In the genomic region with DNA sequence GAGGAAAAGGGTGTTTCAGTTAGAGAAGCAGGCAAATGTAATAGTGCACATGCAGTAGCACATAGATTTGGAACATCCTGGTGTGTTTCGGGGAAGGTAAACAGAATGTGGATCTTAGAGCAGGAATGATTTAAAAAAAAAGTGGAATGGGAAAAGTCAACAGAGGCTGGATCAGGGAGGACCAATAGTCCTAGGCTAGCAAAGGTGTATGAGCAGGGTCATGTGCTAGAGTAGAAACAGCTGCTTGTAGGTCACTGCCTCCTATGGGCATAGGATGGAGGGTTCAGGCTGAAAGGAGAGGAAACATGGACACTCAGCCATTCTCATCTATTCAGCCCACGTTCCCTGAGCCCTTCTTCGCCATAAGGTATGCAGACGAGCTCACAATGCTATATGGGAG, we compare ENCODE assay signal across 19 cellular contexts. TPM values are rescaled to one million over a fixed set of nuclear protein-coding genes. Genes with fewer than 3 reads are reported as not detected.
DNase-seq lines count a peak whose midpoint lies in the region; ATAC-seq, FAIRE-seq and TF ChIP-seq lines count a peak whose summit lies in the region.
"Had no signal": no experiment of that assay in that cellular context is flagged by ENCODE, and none has a peak within 500 bp of the region (broad histone marks: within the 10 kb centered on the region; RNA-seq: fewer than 3 reads in every experiment).

No MANE protein-coding gene starts in this region.

- no TSS peak for BruUV-seq in K562 (replicated peaks; lab: Mats Ljungman, UMichigan)

- in situ Hi-C loops in K562 (cut with MboI): no loop called here

- H3K36me3 ChIP-seq in H7 (replicated peaks; ENCODE audit: control insufficient read depth, insufficient read depth, low read length): peaks cover 5% of the 10 kb centered on the region
- H3K36me3 ChIP-seq in K562 (ENCODE audit: control insufficient read depth, insufficient read depth, low read length): peaks cover 27% of the 10 kb centered on the region; the same call in 2 of the 3 replicates
- H3K36me3 ChIP-seq in right lobe of liver: peaks cover 0 to 4% (median 0%) of the 10 kb centered on the region in 4 donors

- WGBS in K562 (ENCODE audit: insufficient coverage, low coverage, missing lambda C conversion rate): 49% methylated on average over 4 of the region's 4 CpGs
- 54% methylated on average over 3 of the region's 4 CpGs for WGBS in right lobe of liver (ENCODE audit: insufficient coverage, low coverage, low lambda C conversion rate, missing lambda C conversion rate)

- no peaks in the 10 kb centered on the region for H3K9me1 ChIP-seq in K562 (ENCODE audit: control insufficient read depth, insufficient read depth, low read length)

- peak overlapping the region; percentile 79 for H2AFZ ChIP-seq in K562 (ENCODE audit: low read depth, low read length)
- H2AFZ ChIP-seq: PC-9 had no signal

- TF ChIP-seq RAD21 in K562 (CRISPR knock-in tag; conservative IDR thresholded peaks at IDR 0.05 in 1 of 2, IDR thresholded peaks at IDR 0.05 in 1 of 2): peak in 1 of 2 experiments; percentile 33; a peak in 2 of 4 replicates

- peaks cover 46% of the 10 kb centered on the region for H3K36me3 Mint-ChIP-seq in activated T-helper 17 cell treated with anti-CD3 and anti-CD28 coated beads, Interleukin-2, amount 50 U/mL, for 72 hours (ENCODE audit: low read depth)

- no peak overlapping the region for H3K27ac Mint-ChIP-seq in activated T-helper 17 cell treated with anti-CD3 and anti-CD28 coated beads, Interleukin-2, amount 50 U/mL, for 72 hours

- CTCF ChIA-PET in K562 (lab: Yijun Ruan, JAX; ENCODE audit: low intra/inter-chr PET ratio): no interaction called here

- peak overlapping the region; percentile 58 for H3K4me2 ChIP-seq in K562 (ENCODE audit: insufficient read depth, low read length)
- H3K4me2 ChIP-seq: BLaER1, PC-9 had no signal

- FAIRE-seq in K562 (lab: Jason Lieb, UNC): peak; percentile 23
- FAIRE-seq: A204.1 had no signal

- no peaks in the 10 kb centered on the region for H3K27me3 Mint-ChIP-seq in activated T-helper 17 cell treated with anti-CD3 and anti-CD28 coated beads, Interleukin-2, amount 50 U/mL, for 72 hours

- TF ChIP-seq CTCF in 22Rv1 (IDR thresholded peaks at IDR 0.05) (no peak), K562 (IDR thresholded peaks at IDR 0.05 in 2 of 3, conservative IDR thresholded peaks at IDR 0.05 in 1 of 3; ENCODE audit: insufficient read depth in 2 of 3, low read depth in 1 of 3, low read length in 3 of 3) (peak; percentile 31 to 47 (median 46); a peak in 3 of 6 replicates), right lobe of liver (IDR thresholded peaks at IDR 0.05) (peak in 3 of 4 donors; percentile 24 to 41 (median 40))

- H3K4me3 ChIP-seq in H7 (ENCODE audit: insufficient read depth, low read depth, low read length): no peak overlapping the region
- H3K4me3 ChIP-seq in K562: no peak overlapping the region
- H3K4me3 ChIP-seq in right lobe of liver: no peak overlapping the region
- H3K4me3 ChIP-seq: BLaER1, PC-9, SJSA1 had no signal

- H3K4me1 ChIP-seq in K562 (replicated peaks in 1 of 2; ENCODE audit: control insufficient read depth in 2 of 2, insufficient read depth in 2 of 2, low read length in 2 of 2): peaks cover 28 to 34% of the 10 kb centered on the region in 2 experiments; a peak in 4 of 5 replicates
- H3K4me1 ChIP-seq in right lobe of liver: peaks cover 0 to 13% (median 6%) of the 10 kb centered on the region in 4 donors

- TF ChIP-seq POLR2A in K562 (conservative IDR thresholded peaks at IDR 0.05) (no peak), right lobe of liver (IDR thresholded peaks at IDR 0.05) (no peak)

- no peaks in the 10 kb centered on the region for H3K9me3 Mint-ChIP-seq in activated T-helper 17 cell treated with anti-CD3 and anti-CD28 coated beads, Interleukin-2, amount 50 U/mL, for 72 hours

- DNase-seq in H7 (peak; percentile 58), K562 (ENCODE audit: extremely low read depth in 1 of 4, low spot score in 3 of 4) (peak; percentile 35 to 51 (median 44)), right lobe of liver (no peak), NOMO-1 treated with dmso at 0.1 percent for 144 hours (lab: John Stamatoyannopoulos, UW; ENCODE audit: unreplicated experiment) (no peak)
- DNase-seq: DMS 273 treated with DMSO at 0.1 percent for 48 hours, EL, IMR-90, NCI-H1105, NCI-H187, NCI-H345, NCI-H526 treated with DMSO at 0.1 percent for 48 hours, PC-9 had no signal

- peak overlapping the region; percentile 23; the same call in 1 of the 2 replicates for H3K27ac ChIP-seq in 22Rv1
- peak overlapping the region; percentile 68 for H3K27ac ChIP-seq in K562 (ENCODE audit: extremely low read depth, low read depth, low read length)
- H3K27ac ChIP-seq in right lobe of liver: peak overlapping the region; percentile 62 to 79 (median 71)
- H3K27ac ChIP-seq: BLaER1, PC-9, SJSA1 had no signal

- ATAC-seq in K562 (peak; percentile 44), right lobe of liver (peak; percentile 60 to 86 (median 70)), GM21381 (IDR thresholded peaks at IDR 0.05; ENCODE audit: unreplicated experiment) (no peak), GM21390 (IDR thresholded peaks at IDR 0.05; ENCODE audit: unreplicated experiment) (no peak)
- no peak for ATAC-seq in activated T-helper 17 cell treated with anti-CD3 and anti-CD28 coated beads, Interleukin-2, amount 50 U/mL, for 72 hours (replicated peaks)

- POLR2A ChIA-PET in K562 (lab: Yijun Ruan, JAX): interaction anchor here (0.9 to 2.1 kb wide), 4 partner anchors 13 to 161 kb away, joined by 3 to 10 read pairs (median 4); no protein-coding TSS in a partner anchor

- peaks cover 16% of the 10 kb centered on the region for H3K79me2 ChIP-seq in K562 (ENCODE audit: control insufficient read depth, insufficient read depth, low read length)

- peak overlapping the region in 1 of 2 experiments; percentile 18; a peak in 2 of 4 replicates for H3K9ac ChIP-seq in K562 (ENCODE audit: insufficient read depth in 1 of 2, low read depth in 2 of 2, low read length in 2 of 2)
- H3K9ac ChIP-seq: BLaER1 had no signal

- peaks cover 5% of the 10 kb centered on the region for H3K4me1 Mint-ChIP-seq in activated T-helper 17 cell treated with anti-CD3 and anti-CD28 coated beads, Interleukin-2, amount 50 U/mL, for 72 hours

- H3K9me3 ChIP-seq in K562 (replicated peaks; ENCODE audit: control insufficient read depth, insufficient read depth, low read depth, low read length) (no peaks in the 10 kb centered on the region), right lobe of liver (no peaks in the 10 kb centered on the region)
- H3K9me3 ChIP-seq: BLaER1, SJSA1 had no signal

- TF ChIP-seq EP300 in K562 (IDR thresholded peaks at IDR 0.05; ENCODE audit: low read length): no peak

- H3K27me3 ChIP-seq in H7 (ENCODE audit: control insufficient read depth, insufficient read depth, low read length) (no peaks in the 10 kb centered on the region), K562 (ENCODE audit: control insufficient read depth in 2 of 2, insufficient read depth in 2 of 2, low read length in 2 of 2) (no peaks in the 10 kb centered on the region), right lobe of liver (no peaks in the 10 kb centered on the region)
- H3K27me3 ChIP-seq: BLaER1, SJSA1 had no signal

- intact Hi-C loops in K562 (cut with micrococcal nuclease) (no loop called here), right lobe of liver (cut with DNase I) (no loop called here)

- no peaks in the 10 kb centered on the region for H4K20me1 ChIP-seq in K562 (replicated peaks; ENCODE audit: control insufficient read depth, insufficient read depth, low read length)

- no peak overlapping the region for H3K4me3 Mint-ChIP-seq in activated T-helper 17 cell treated with anti-CD3 and anti-CD28 coated beads, Interleukin-2, amount 50 U/mL, for 72 hours

RNA-seq across cellular contexts. Expression of a gene that starts 3.7 kb away (rescaled TPM):
- 101 and 111 TPM in 2 replicates for total RNA-seq in H7 (2014; rRNA removed; shearing (Covaris generic))
- total RNA-seq in K562 (2011; cell fraction: chromatin; rRNA removed; ENCODE audit: low replicate concordance): 44.4 and 59.0 TPM in 2 replicates
- total RNA-seq in K562 (2011; cell fraction: nucleolus; rRNA removed): 21.2 and 22.4 TPM in 2 replicates
- total RNA-seq in K562 (2011; cell fraction: nucleoplasm; rRNA removed): 36.6 and 51.3 TPM in 2 replicates
- 20.1 and 26.7 TPM in 2 replicates for total RNA-seq in K562 (2014; rRNA removed)
- 42.5 and 50.0 TPM in 2 replicates for total RNA-seq in K562 (2014; rRNA removed; fragmentation: Illumina TruSeq; extraction: Trizol)
- 36.9 and 38.9 TPM in 2 replicates for total RNA-seq in K562 (2015; rRNA removed; fragmentation: Illumina TruSeq; extraction: Trizol)
- total RNA-seq in K562 (2021): 54.6 and 57.9 TPM in 2 replicates
- polyA plus RNA-seq in K562 (2011; rRNA removed): 36.6 and 41.6 TPM in 2 replicates
- polyA plus RNA-seq in K562 (2011; cell fraction: cytosol; rRNA removed): 18.7 and 33.1 TPM in 2 replicates
- 17.1 and 19.8 TPM in 2 replicates for polyA plus RNA-seq in K562 (2011; cell fraction: nucleus; rRNA removed)
- polyA plus RNA-seq in K562 (2012): 15.1 and 15.2 TPM in 2 replicates
- 26.6 and 30.0 TPM in 2 replicates for polyA plus RNA-seq in K562 (2014; fragmentation: Illumina TruSeq; extraction: Trizol)
- polyA plus RNA-seq in K562 (2014; fragmentation: Nextera tagmentation; extraction: Ambion mirVana): 10 to 100 TPM; 24.8 to 32.2 TPM
- 27.6 and 32.2 TPM in 2 replicates for polyA plus RNA-seq in K562 (2014; rRNA removed)
- polyA minus RNA-seq in K562 (2011; rRNA and poly(A)+ RNA removed): 47.4 and 66.2 TPM in 2 replicates
- 27.6 and 34.9 TPM in 2 replicates for polyA minus RNA-seq in K562 (2011; cell fraction: cytosol; rRNA and poly(A)+ RNA removed)
- 8.8 and 20.9 TPM in 2 replicates for polyA minus RNA-seq in K562 (2011; cell fraction: nucleus; rRNA and poly(A)+ RNA removed)
- 10 to 100 TPM; 23.4 to 44.6 (median 34.0) TPM for total RNA-seq in right lobe of liver
- total RNA-seq in activated T-helper 17 cell treated with anti-CD3 and anti-CD28 coated beads, Interleukin-2, amount 50 U/mL, for 72 hours: 10 to 100 TPM; 61.8 to 77.1 TPM

RNA-seq across cellular contexts. Expression of a gene that starts 31.4 kb away (rescaled TPM):
- total RNA-seq in H7 (2014; rRNA removed; shearing (Covaris generic)): 11.1 and 14.3 TPM in 2 replicates
- total RNA-seq in K562 (2011; cell fraction: chromatin; rRNA removed; ENCODE audit: low replicate concordance): 12.4 and 38.5 TPM in 2 replicates
- 42.0 and 48.5 TPM in 2 replicates for total RNA-seq in K562 (2011; cell fraction: nucleolus; rRNA removed)
- total RNA-seq in K562 (2011; cell fraction: nucleoplasm; rRNA removed): 31.2 and 37.3 TPM in 2 replicates
- total RNA-seq in K562 (2014; rRNA removed) (6.0 and 9.5 TPM in 2 replicates), K562 (2014; rRNA removed; fragmentation: Illumina TruSeq; extraction: Trizol) (4.9 and 6.9 TPM in 2 replicates), K562 (2015; rRNA removed; fragmentation: Illumina TruSeq; extraction: Trizol) (10.9 and 11.0 TPM in 2 replicates), K562 (2021) (28.5 and 29.3 TPM in 2 replicates), right lobe of liver (10 to 100 TPM in 1 of 6 experiments, 1 to 10 TPM in 5; 4.0 to 10.3 (median 6.3) TPM)
- polyA plus RNA-seq in K562 (2011; rRNA removed) (9.7 and 22.5 TPM in 2 replicates), K562 (2014; fragmentation: Illumina TruSeq; extraction: Trizol) (17.4 and 17.7 TPM in 2 replicates), K562 (2014; fragmentation: Nextera tagmentation; extraction: Ambion mirVana) (1 to 10 TPM in 1 of 2 experiments, under 1 TPM in 1; 0.92 to 3.5 TPM), K562 (2014; rRNA removed) (10.9 and 12.2 TPM in 2 replicates)
- 35.8 and 45.0 TPM in 2 replicates for polyA plus RNA-seq in K562 (2011; cell fraction: cytosol; rRNA removed)
- polyA plus RNA-seq in K562 (2011; cell fraction: nucleus; rRNA removed): 26.6 and 34.6 TPM in 2 replicates
- polyA plus RNA-seq in K562 (2012): 27.8 and 28.1 TPM in 2 replicates
- 12.3 and 16.2 TPM in 2 replicates for polyA minus RNA-seq in K562 (2011; rRNA and poly(A)+ RNA removed)
- polyA minus RNA-seq in K562 (2011; cell fraction: cytosol; rRNA and poly(A)+ RNA removed): 24.0 and 24.4 TPM in 2 replicates
- 11.2 and 12.8 TPM in 2 replicates for polyA minus RNA-seq in K562 (2011; cell fraction: nucleus; rRNA and poly(A)+ RNA removed)
- 10 to 100 TPM; 26.2 to 34.4 TPM for total RNA-seq in activated T-helper 17 cell treated with anti-CD3 and anti-CD28 coated beads, Interleukin-2, amount 50 U/mL, for 72 hours

Comparison
In these comparisons a context has a peak if more than half of its experiments do, and no peak if none do; other contexts are left out.
1. DNase-seq: peak in H7 (single experiment) and K562 (4 of 4); none in right lobe of liver (0 of 3) and NOMO-1 treated with dmso at 0.1 percent for 144 hours (single experiment).
2. ATAC-seq: peak in K562 (single experiment) and right lobe of liver (4 of 4); none in GM21381 (single experiment), GM21390 (single experiment) and activated T-helper 17 cell treated with anti-CD3 and anti-CD28 coated beads, Interleukin-2, amount 50 U/mL, for 72 hours (single experiment).
3. Peak in every context shown above with its lines, with median percentiles within 50 percentile points of each other: H3K27ac ChIP-seq.